In genomic region chr4:42416017-42416416, GRCh38 we compare ENCODE assay signal across 28 cellular contexts. TPM values are rescaled to one million over a fixed set of nuclear protein-coding genes. Genes with fewer than 3 reads are reported as not detected.
"Had no signal": no experiment of that assay in that cellular context is flagged by ENCODE, and none has a peak within 500 bp of the region (broad histone marks: within the 10 kb centered on the region; RNA-seq: fewer than 3 reads in every experiment).

No MANE protein-coding gene starts in this region.

- ATAC-seq: activated CD8-positive, alpha-beta memory T cell treated with anti-CD3 and anti-CD28 coated beads, Interleukin-2, amount 10 ng/mL, durations not matched to agents 7 days and 5 days; body of pancreas; left lobe of liver; lower lobe of right lung; stimulated activated memory B cell treated with anti-CD40 and anti-IgM and Interleukin-4, amounts not matched to agents 10 μg/mL and 1 μg/mL and 100 μg/mL, for 72 hours had no signal

- H3K27me3 Mint-ChIP-seq: activated CD4-positive, alpha-beta memory T cell treated with anti-CD3 and anti-CD28 coated beads, Interleukin-2, amount 10 ng/mL, durations not matched to agents 7 days and 5 days; activated CD8-positive, alpha-beta memory T cell treated with anti-CD3 and anti-CD28 coated beads, Interleukin-2, amount 10 ng/mL, durations not matched to agents 7 days and 5 days; naive B cell; stimulated activated memory B cell treated with anti-CD40 and anti-IgM and Interleukin-4, amounts not matched to agents 10 μg/mL and 1 μg/mL and 100 μg/mL, for 72 hours had no signal

- H3K4me1 ChIP-seq: body of pancreas, lower lobe of right lung, sigmoid colon, stomach, suprapubic skin had no signal

- H3K4me1 Mint-ChIP-seq: activated CD4-positive, alpha-beta memory T cell treated with anti-CD3 and anti-CD28 coated beads, Interleukin-2, amount 10 ng/mL, durations not matched to agents 7 days and 5 days; activated CD8-positive, alpha-beta memory T cell treated with anti-CD3 and anti-CD28 coated beads, Interleukin-2, amount 10 ng/mL, durations not matched to agents 7 days and 5 days; naive B cell; stimulated activated memory B cell treated with anti-CD40 and anti-IgM and Interleukin-4, amounts not matched to agents 10 μg/mL and 1 μg/mL and 100 μg/mL, for 72 hours had no signal

- H3K4me3 ChIP-seq: body of pancreas, lower lobe of right lung, sigmoid colon, smooth muscle cell, stomach, suprapubic skin, tibial nerve had no signal

- FAIRE-seq: urothelium cell line had no signal

- H3K9me3 Mint-ChIP-seq: activated CD4-positive, alpha-beta memory T cell treated with anti-CD3 and anti-CD28 coated beads, Interleukin-2, amount 10 ng/mL, durations not matched to agents 7 days and 5 days; immature natural killer cell; naive B cell; stimulated activated memory B cell treated with anti-CD40 and anti-IgM and Interleukin-4, amounts not matched to agents 10 μg/mL and 1 μg/mL and 100 μg/mL, for 72 hours had no signal

- H3K4me3 Mint-ChIP-seq: activated CD4-positive, alpha-beta memory T cell treated with anti-CD3 and anti-CD28 coated beads, Interleukin-2, amount 10 ng/mL, durations not matched to agents 7 days and 5 days; activated CD8-positive, alpha-beta memory T cell treated with anti-CD3 and anti-CD28 coated beads, Interleukin-2, amount 10 ng/mL, durations not matched to agents 7 days and 5 days; immature natural killer cell; naive B cell; stimulated activated memory B cell treated with anti-CD40 and anti-IgM and Interleukin-4, amounts not matched to agents 10 μg/mL and 1 μg/mL and 100 μg/mL, for 72 hours had no signal

- H3K27me3 ChIP-seq: body of pancreas, sigmoid colon, stomach, suprapubic skin, tibial nerve had no signal

- H3K4me2 ChIP-seq: smooth muscle cell had no signal

- H3K27ac ChIP-seq: body of pancreas, lower lobe of right lung, sigmoid colon, stomach, suprapubic skin, tibial nerve had no signal

- H3K36me3 ChIP-seq: suprapubic skin had no signal

- DNase-seq: activated CD4-positive, alpha-beta memory T cell treated with anti-CD3 and anti-CD28 coated beads, Interleukin-2, amount 10 ng/mL, durations not matched to agents 7 days and 5 days; activated CD4-positive, alpha-beta T cell treated with anti-CD3 and anti-CD28 coated beads for 48 hours; activated CD4-positive, CD25-positive, alpha-beta regulatory T cell; activated CD8-positive, alpha-beta memory T cell treated with anti-CD3 and anti-CD28 coated beads, Interleukin-2, amount 10 ng/mL, durations not matched to agents 7 days and 5 days; activated gamma-delta T cell; activated naive CD4-positive, alpha-beta T cell treated with anti-CD3 and anti-CD28 coated beads, Interleukin-2, amount 50 U/mL, for 16 hours; activated T-cell treated with anti-CD3 and anti-CD28 coated beads for 4 hours; anterior cingulate cortex; body of pancreas; erythroblast; foreskin fibroblast; immature natural killer cell; lower lobe of right lung; naive B cell; occipital lobe; posterior cingulate gyrus; sigmoid colon; stimulated activated CD4-positive, alpha-beta T cell treated with anti-CD3 and anti-CD28 coated beads, Interleukin-15, amount 100 ng/mL, for 24 hours; stomach; T1000 had no signal

- H3K9me3 ChIP-seq: body of pancreas, lower lobe of right lung, sigmoid colon, stomach, suprapubic skin, tibial nerve had no signal

- H3K27ac Mint-ChIP-seq: activated CD4-positive, alpha-beta memory T cell treated with anti-CD3 and anti-CD28 coated beads, Interleukin-2, amount 10 ng/mL, durations not matched to agents 7 days and 5 days; activated CD8-positive, alpha-beta memory T cell treated with anti-CD3 and anti-CD28 coated beads, Interleukin-2, amount 10 ng/mL, durations not matched to agents 7 days and 5 days; stimulated activated memory B cell treated with anti-CD40 and anti-IgM and Interleukin-4, amounts not matched to agents 10 μg/mL and 1 μg/mL and 100 μg/mL, for 72 hours had no signal

RNA-seq across cellular contexts. Expression of gene SHISA3, which starts 18.7 kb away (rescaled TPM):
- total RNA-seq: chondrocyte, smooth muscle cell had no signal
- polyA plus RNA-seq: neural cell, smooth muscle cell had no signal
